In genomic region chr2:171522057-171522803, GRCh38 we compare ENCODE assay signal across 8 cellular contexts. TPM values are rescaled to one million over a fixed set of nuclear protein-coding genes. Genes with fewer than 3 reads are reported as not detected.
A peak's percentile ranks its signal among the peaks of the same experiment; 100 is the strongest.
DNase-seq lines count a peak whose midpoint lies in the region; TF ChIP-seq lines count a peak whose summit lies in the region.

A gene with protein sequence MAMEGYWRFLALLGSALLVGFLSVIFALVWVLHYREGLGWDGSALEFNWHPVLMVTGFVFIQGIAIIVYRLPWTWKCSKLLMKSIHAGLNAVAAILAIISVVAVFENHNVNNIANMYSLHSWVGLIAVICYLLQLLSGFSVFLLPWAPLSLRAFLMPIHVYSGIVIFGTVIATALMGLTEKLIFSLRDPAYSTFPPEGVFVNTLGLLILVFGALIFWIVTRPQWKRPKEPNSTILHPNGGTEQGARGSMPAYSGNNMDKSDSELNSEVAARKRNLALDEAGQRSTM (plus strand): TSS chr2:171522474. CDS start chr2:171522546, 72 bp downstream.

- H3K27ac Mint-ChIP-seq in CD8-positive, alpha-beta memory T cell = peak within 1 kb of the TSS in 1 of 8 donors; percentile 63

- H3K9me3 ChIP-seq in CD8-positive, alpha-beta memory T cell (ENCODE audit: low read length) = no peaks in the 10 kb centered on the region

- POLR2A ChIA-PET in CD8-positive, alpha-beta memory T cell (lab: Charles Lee) = no interaction called here

- peaks cover 29 to 61% of the 10 kb centered on the region in 2 donors for H3K27me3 Mint-ChIP-seq in CD8-positive, alpha-beta memory T cell

- peak within 1 kb of the TSS; percentile 69 to 91 (median 81) for H3K4me3 Mint-ChIP-seq in CD8-positive, alpha-beta memory T cell

- TF ChIP-seq POLR2A in GM19193 (IDR thresholded peaks at IDR 0.05; ENCODE audit: extremely low read depth, insufficient read depth, insufficient read length) = peak; percentile 76

- H3K4me1 ChIP-seq in CD8-positive, alpha-beta memory T cell (ENCODE audit: insufficient read depth, low read length) = no peaks in the 10 kb centered on the region

- H3K36me3 ChIP-seq in CD8-positive, alpha-beta memory T cell (ENCODE audit: insufficient read depth, low read length) = no peaks in the 10 kb centered on the region

- in situ Hi-C loops in endometrial microvascular endothelial cells (cut with HindIII; ENCODE audit: inconsistent ontology term, low pct_unique_long_range_greater_than_20kb, low sequenced_read_pairs) = no loop called here

- DNase-seq in CD8-positive, alpha-beta memory T cell = peak in 1 of 5 donors; percentile 1
- peak; percentile 80 for DNase-seq in HK-2 (ENCODE audit: unreplicated experiment)
- peak; percentile 61 for DNase-seq in T1000 (lab: John Stamatoyannopoulos, UW)
- peak; percentile 92 for DNase-seq in medulla oblongata (ENCODE audit: extremely low spot score)
- peak; percentile 81 for DNase-seq in stromal cell of bone marrow (ENCODE audit: low read depth)
- DNase-seq in NCI-H128 (lab: John Stamatoyannopoulos, UW; ENCODE audit: unreplicated experiment) = no peak

- peaks cover 7 to 23% (median 14%) of the 10 kb centered on the region in 3 donors for H3K4me1 Mint-ChIP-seq in CD8-positive, alpha-beta memory T cell

- no peaks in the 10 kb centered on the region for H3K9me3 Mint-ChIP-seq in CD8-positive, alpha-beta memory T cell

- CTCF ChIA-PET in CD8-positive, alpha-beta memory T cell (lab: Charles Lee) = no interaction called here

- peaks cover 12% of the 10 kb centered on the region for H3K27me3 ChIP-seq in CD8-positive, alpha-beta memory T cell (ENCODE audit: insufficient read depth, low read length, poor library complexity, severe bottlenecking)

- peak within 1 kb of the TSS; percentile 28 for H3K4me3 ChIP-seq in CD8-positive, alpha-beta memory T cell (ENCODE audit: low read length)

- H3K27ac ChIP-seq in CD8-positive, alpha-beta memory T cell (ENCODE audit: low read depth, low read length) = peak within 1 kb of the TSS; percentile 62

- H3K36me3 Mint-ChIP-seq in CD8-positive, alpha-beta memory T cell = peaks cover 0 to 3% (median 1%) of the 10 kb centered on the region in 3 donors

RNA-seq across cellular contexts. Expression of the gene that starts here (rescaled TPM):
- total RNA-seq in CD8-positive, alpha-beta memory T cell = 1 to 10 TPM in 1 of 2 experiments, under 1 TPM in 1; 0.95 to 1.2 TPM
- polyA plus RNA-seq in CD8-positive, alpha-beta memory T cell = 1.2 TPM
- 12.7 TPM for total RNA-seq in endometrial microvascular endothelial cells (ENCODE audit: inconsistent ontology term)
